Comparison of ENCODE assay signal across 10 cellular contexts in genomic region chr1:26021647-26022403, GRCh38. TPM values are rescaled to one million over a fixed set of nuclear protein-coding genes. Genes with fewer than 3 reads are reported as not detected.
A peak's percentile ranks its signal among the peaks of the same experiment; 100 is the strongest.
DNase-seq lines count a peak whose midpoint lies in the region; TF ChIP-seq lines count a peak whose summit lies in the region.
"Had no signal": no experiment of that assay in that cellular context is flagged by ENCODE, and none has a peak within 500 bp of the region (broad histone marks: within the 10 kb centered on the region; RNA-seq: fewer than 3 reads in every experiment).

TSS of gene EXTL1 (plus strand) at chr1:26021775. CDS start at chr1:26022647, 872 bp downstream.

- H3K4me1 Mint-ChIP-seq in osteocyte (ENCODE audit: unreplicated experiment), result peaks cover 33% of the 10 kb centered on the region

- H3K9me3 Mint-ChIP-seq in osteocyte (ENCODE audit: unreplicated experiment), result no peaks in the 10 kb centered on the region

- H3K4me3 Mint-ChIP-seq in osteocyte (ENCODE audit: unreplicated experiment), result peak within 1 kb of the TSS; percentile 80

- DNase-seq in DMS 273 treated with DMSO at 0.1 percent for 48 hours (lab: John Stamatoyannopoulos, UW) (peak; percentile 90), SK-MEL-5 (ENCODE audit: low read depth, low spot score) (peak; percentile 83), head of caudate nucleus (peak in 41 of 42 donors; percentile 38 to 91 (median 72)), osteocyte (ENCODE audit: extremely low spot score, unreplicated experiment) (no peak), NOMO-1 (lab: John Stamatoyannopoulos, UW; ENCODE audit: unreplicated experiment in 2 of 2) (no peak), NCI-H2081 (lab: John Stamatoyannopoulos, UW) (no peak)
- no peak for DNase-seq in stimulated activated CD4-positive, alpha-beta T cell treated with anti-CD3 and anti-CD28 coated beads, Interleukin-2, amount 100 ng/mL, for 48 hours
- DNase-seq in effector CD4-positive, alpha-beta T cell, result no peak
- DNase-seq: activated CD4-positive, alpha-beta T cell treated with anti-CD3 and anti-CD28 coated beads for 48 hours; stimulated activated naive CD4-positive, alpha-beta T cell had no signal

- intact Hi-C loops in head of caudate nucleus (cut with DNase I), result no loop called here

- H3K27ac Mint-ChIP-seq in osteocyte (ENCODE audit: unreplicated experiment), result no peak within 1 kb of the TSS

- in situ Hi-C loops in SK-MEL-5 (cut with HindIII; ENCODE audit: low pct_unique_long_range_greater_than_20kb, low sequenced_read_pairs), result no loop called here

- no peak for TF ChIP-seq CTCF in osteocyte (IDR thresholded peaks at IDR 0.05)

- H3K36me3 Mint-ChIP-seq in osteocyte (ENCODE audit: unreplicated experiment), result no peaks in the 10 kb centered on the region

- no peaks in the 10 kb centered on the region for H3K27me3 Mint-ChIP-seq in osteocyte (ENCODE audit: unreplicated experiment)

RNA-seq across cellular contexts. Expression of gene EXTL1, which starts in this region (rescaled TPM):
- total RNA-seq in SK-MEL-5 (2014; rRNA removed; shearing (Covaris generic)), result 7.0 and 7.1 TPM in 2 replicates
- polyA plus RNA-seq in SK-MEL-5 (2015; cell fraction: cytosol; rRNA removed), result 51.3 and 56.8 TPM in 2 replicates
- 113 and 115 TPM in 2 replicates for polyA plus RNA-seq in SK-MEL-5 (2015; cell fraction: nucleus; rRNA removed)
- total RNA-seq in osteocyte, result 0.30 and 0.34 TPM in 2 replicates

Comparison
In these comparisons a context has a peak if more than half of its experiments do, and no peak if none do; other contexts are left out.
1. DNase-seq: peak in DMS 273 treated with DMSO at 0.1 percent for 48 hours (single experiment), SK-MEL-5 (single experiment) and head of caudate nucleus (41 of 42); none in osteocyte (single experiment), NOMO-1 (0 of 2), stimulated activated CD4-positive, alpha-beta T cell treated with anti-CD3 and anti-CD28 coated beads, Interleukin-2, amount 100 ng/mL, for 48 hours (0 of 2), NCI-H2081 (0 of 2) and effector CD4-positive, alpha-beta T cell (single experiment).